In genomic region chr12:11758838-11759509, GRCh38 we compare ENCODE assay signal across 1 cellular context.
TF ChIP-seq lines count a peak whose summit lies in the region.

No MANE protein-coding gene starts in this region.

TF ChIP-seq in GM23338, 12 proteins besides CTCF, POLR2A, EP300 and RAD21 (continued from another document):
- no peak for TF ChIP-seq REST (IDR thresholded peaks at IDR 0.05; ENCODE audit: unreplicated experiment)
- TF ChIP-seq EZH2phosphoT487 (IDR thresholded peaks at IDR 0.05; ENCODE audit: unreplicated experiment) = no peak
- no peak for TF ChIP-seq EZH2 (IDR thresholded peaks at IDR 0.05; ENCODE audit: low read depth, unreplicated experiment)
- TF ChIP-seq STAT1 (IDR thresholded peaks at IDR 0.05; ENCODE audit: unreplicated experiment) = no peak
- no peak for TF ChIP-seq ZNF331 (CRISPR knock-in tag; IDR thresholded peaks at IDR 0.05; ENCODE audit: low read depth)
TF ChIP-seq in GM23338: peak in this region for 0.
